ENCODE assay signal across 22 cellular contexts in the genomic region with DNA sequence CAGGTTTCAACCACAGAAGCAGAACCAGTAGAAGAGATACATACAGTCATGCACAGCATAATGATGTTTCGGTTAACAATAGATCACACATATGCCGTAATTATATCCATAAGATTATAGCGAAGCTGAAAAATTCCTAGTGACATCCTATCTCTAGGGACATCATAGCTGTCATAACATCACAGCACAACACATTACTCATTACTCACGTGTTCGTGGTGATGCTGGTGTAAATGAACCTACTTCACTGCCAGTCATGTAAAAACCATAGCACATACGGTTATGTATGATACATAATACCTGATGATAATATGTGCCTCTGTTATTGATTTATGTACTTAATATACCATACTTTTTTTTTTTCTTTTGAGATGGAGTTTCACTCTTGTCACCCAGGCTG. TPM values are rescaled to one million over a fixed set of nuclear protein-coding genes. Genes with fewer than 3 reads are reported as not detected.
DNase-seq lines count a peak whose midpoint lies in the region; ATAC-seq, FAIRE-seq and TF ChIP-seq lines count a peak whose summit lies in the region.
"Had no signal": no experiment of that assay in that cellular context is flagged by ENCODE, and none has a peak within 500 bp of the region (broad histone marks: within the 10 kb centered on the region; RNA-seq: fewer than 3 reads in every experiment).

No MANE protein-coding gene starts in this region.

- no peak for TF ChIP-seq CTCF in activated CD8-positive, alpha-beta T cell treated with anti-CD3 and anti-CD28 coated beads for 36 hours (IDR thresholded peaks at IDR 0.05)
- TF ChIP-seq CTCF in natural killer cell (IDR thresholded peaks at IDR 0.05) (no peak), neural cell (IDR thresholded peaks at IDR 0.05; ENCODE audit: poor library complexity, severe bottlenecking) (no peak)

- peak overlapping the region; percentile 29 for H3K4me3 ChIP-seq in neural cell (ENCODE audit: low read length)

- no peak for DNase-seq in activated CD8-positive, alpha-beta T cell treated with anti-CD3 and anti-CD28 coated beads for 36 hours
- DNase-seq in activated CD8-positive, alpha-beta T cell treated with anti-CD3 and anti-CD28 coated beads, Interleukin-2, amount 10 ng/mL, durations not matched to agents 7 days and 5 days: no peak
- no peak for DNase-seq in natural killer cell treated with Interleukin-12 subunit alpha and Interleukin-12 subunit beta and Interleukin-15 and Interleukin-18, amount 100 ng/mL, for 72 hours (ENCODE audit: low spot score)
- DNase-seq in natural killer cell: no peak
- no peak for DNase-seq in urothelium cell line (ENCODE audit: low spot score)
- DNase-seq in Right ventricle myocardium inferior (ENCODE audit: missing footprints): no peak
- DNase-seq: C1 segment of cervical spinal cord; CD4-positive, alpha-beta memory T cell; COR-L47; DMS153; DMS79 treated with DMSO at 0.1 percent for 48 hours; EL; HCEC 1CT; HFFc6 had no signal

- CTCF ChIA-PET in activated CD8-positive, alpha-beta T cell treated with anti-CD3 and anti-CD28 coated beads for 36 hours (lab: Charles Lee): interaction anchor here (1.7 to 6.7 kb wide), 2 partner anchors 15 to 86 kb away, joined by 5 to 173 read pairs; partner anchors contain the start of gene M6PR
- CTCF ChIA-PET in activated CD8-positive, alpha-beta T cell treated with anti-CD3 and anti-CD28 coated beads, Interleukin-2, amount 10 ng/mL, durations not matched to agents 7 days and 5 days (lab: Charles Lee): interaction anchor here (3.4 to 10.0 kb wide), 2 partner anchors 15 to 84 kb away, joined by 14 to 238 read pairs; partner anchors contain the start of gene M6PR

- H2AFZ ChIP-seq in neural cell (ENCODE audit: low read depth, low read length): no peak overlapping the region

- H3K9me2 ChIP-seq in neural cell (ENCODE audit: insufficient read depth, low read length): no peaks in the 10 kb centered on the region

- H3K4me1 Mint-ChIP-seq in activated CD8-positive, alpha-beta T cell treated with anti-CD3 and anti-CD28 coated beads for 36 hours (ENCODE audit: low read depth): peaks cover 55% of the 10 kb centered on the region
- H3K4me1 Mint-ChIP-seq in activated CD8-positive, alpha-beta T cell treated with anti-CD3 and anti-CD28 coated beads, Interleukin-2, amount 10 ng/mL, durations not matched to agents 7 days and 5 days (ENCODE audit: low read depth): peaks cover 9% of the 10 kb centered on the region
- peaks cover 37 to 44% of the 10 kb centered on the region in 2 donors for H3K4me1 Mint-ChIP-seq in natural killer cell treated with Interleukin-12 subunit alpha and Interleukin-12 subunit beta and Interleukin-15 and Interleukin-18, amount 100 ng/mL, for 72 hours (ENCODE audit: low read depth in 2 of 2)
- H3K4me1 Mint-ChIP-seq in natural killer cell: peaks cover 48 to 59% of the 10 kb centered on the region in 2 donors
- H3K4me1 Mint-ChIP-seq: B cell had no signal

- H3K9ac ChIP-seq in neural cell (ENCODE audit: low read length): no peak overlapping the region

- H3K36me3 Mint-ChIP-seq in activated CD8-positive, alpha-beta T cell treated with anti-CD3 and anti-CD28 coated beads for 36 hours (ENCODE audit: low read depth): peaks cover 13% of the 10 kb centered on the region
- H3K36me3 Mint-ChIP-seq in activated CD8-positive, alpha-beta T cell treated with anti-CD3 and anti-CD28 coated beads, Interleukin-2, amount 10 ng/mL, durations not matched to agents 7 days and 5 days (ENCODE audit: low read depth): no peaks in the 10 kb centered on the region
- no peaks in the 10 kb centered on the region for H3K36me3 Mint-ChIP-seq in natural killer cell treated with Interleukin-12 subunit alpha and Interleukin-12 subunit beta and Interleukin-15 and Interleukin-18, amount 100 ng/mL, for 72 hours
- H3K36me3 Mint-ChIP-seq in natural killer cell: peaks cover 11% of the 10 kb centered on the region

- no peaks in the 10 kb centered on the region for H3F3A ChIP-seq in neural cell (ENCODE audit: insufficient read depth, low read length, poor library complexity, severe bottlenecking)

- intact Hi-C loops in activated CD8-positive, alpha-beta T cell treated with anti-CD3 and anti-CD28 coated beads for 36 hours (cut with micrococcal nuclease): no loop called here
- intact Hi-C loops in natural killer cell (cut with micrococcal nuclease): no loop called here
- intact Hi-C loops in Right ventricle myocardium inferior (cut with DNase I): no loop called here

- no peaks in the 10 kb centered on the region for H4K20me1 ChIP-seq in neural cell (ENCODE audit: insufficient read depth)

- no peak overlapping the region for H3K4me2 ChIP-seq in neural cell (ENCODE audit: low read length)

- FAIRE-seq in urothelium cell line (lab: Jason Lieb, UNC): peak; percentile 90
- FAIRE-seq: A204.1, D721Med, G401.6, GM12892, GM19239 had no signal

- no peak overlapping the region for H3K27ac Mint-ChIP-seq in activated CD8-positive, alpha-beta T cell treated with anti-CD3 and anti-CD28 coated beads for 36 hours
- no peak overlapping the region for H3K27ac Mint-ChIP-seq in activated CD8-positive, alpha-beta T cell treated with anti-CD3 and anti-CD28 coated beads, Interleukin-2, amount 10 ng/mL, durations not matched to agents 7 days and 5 days
- peak overlapping the region; percentile 38 to 91 for H3K27ac Mint-ChIP-seq in natural killer cell treated with Interleukin-12 subunit alpha and Interleukin-12 subunit beta and Interleukin-15 and Interleukin-18, amount 100 ng/mL, for 72 hours
- H3K27ac Mint-ChIP-seq in natural killer cell: peak overlapping the region in 1 of 2 donors; percentile 55
- H3K27ac Mint-ChIP-seq: B cell, HFFc6 had no signal

- ATAC-seq in activated CD8-positive, alpha-beta T cell treated with anti-CD3 and anti-CD28 coated beads for 36 hours: peak; percentile 26
- no peak for ATAC-seq in activated CD8-positive, alpha-beta T cell treated with anti-CD3 and anti-CD28 coated beads, Interleukin-2, amount 10 ng/mL, durations not matched to agents 7 days and 5 days
- ATAC-seq in natural killer cell treated with Interleukin-12 subunit alpha and Interleukin-12 subunit beta and Interleukin-15 and Interleukin-18, amount 100 ng/mL, for 72 hours: peak; percentile 70 to 72
- ATAC-seq in natural killer cell (no peak), Right ventricle myocardium inferior (no peak), GM21423 (IDR thresholded peaks at IDR 0.05; ENCODE audit: unreplicated experiment) (no peak)

- no peaks in the 10 kb centered on the region for H3K9me3 ChIP-seq in neural cell (ENCODE audit: low read length)

- peak overlapping the region; percentile 53 for H3K27ac ChIP-seq in neural cell (ENCODE audit: low read length)

- TF ChIP-seq EP300 in neural cell (conservative IDR thresholded peaks at IDR 0.05; ENCODE audit: poor library complexity, severe bottlenecking): peak; percentile 76

- no peak for TF ChIP-seq RAD21 in neural cell (conservative IDR thresholded peaks at IDR 0.05)

- POLR2A ChIA-PET in activated CD8-positive, alpha-beta T cell treated with anti-CD3 and anti-CD28 coated beads for 36 hours (lab: Charles Lee): interaction anchor here (1.3 to 5.7 kb wide), 2 partner anchors 10 to 84 kb away, joined by 3 to 30 read pairs; partner anchors contain the start of gene M6PR
- POLR2A ChIA-PET in activated CD8-positive, alpha-beta T cell treated with anti-CD3 and anti-CD28 coated beads, Interleukin-2, amount 10 ng/mL, durations not matched to agents 7 days and 5 days (lab: Charles Lee): no interaction called here

- no peaks in the 10 kb centered on the region for H3K36me3 ChIP-seq in neural cell (ENCODE audit: insufficient read depth, low read length)

- H3K27me3 Mint-ChIP-seq in activated CD8-positive, alpha-beta T cell treated with anti-CD3 and anti-CD28 coated beads for 36 hours: no peaks in the 10 kb centered on the region
- no peaks in the 10 kb centered on the region for H3K27me3 Mint-ChIP-seq in activated CD8-positive, alpha-beta T cell treated with anti-CD3 and anti-CD28 coated beads, Interleukin-2, amount 10 ng/mL, durations not matched to agents 7 days and 5 days (ENCODE audit: low read depth)
- no peaks in the 10 kb centered on the region for H3K27me3 Mint-ChIP-seq in natural killer cell treated with Interleukin-12 subunit alpha and Interleukin-12 subunit beta and Interleukin-15 and Interleukin-18, amount 100 ng/mL, for 72 hours
- no peaks in the 10 kb centered on the region for H3K27me3 Mint-ChIP-seq in natural killer cell (ENCODE audit: low read depth in 2 of 2)
- H3K27me3 Mint-ChIP-seq: B cell; CD4-positive, alpha-beta memory T cell had no signal

- H3K9me3 Mint-ChIP-seq in activated CD8-positive, alpha-beta T cell treated with anti-CD3 and anti-CD28 coated beads for 36 hours: peaks cover 2% of the 10 kb centered on the region
- no peaks in the 10 kb centered on the region for H3K9me3 Mint-ChIP-seq in activated CD8-positive, alpha-beta T cell treated with anti-CD3 and anti-CD28 coated beads, Interleukin-2, amount 10 ng/mL, durations not matched to agents 7 days and 5 days (ENCODE audit: insufficient read depth)
- H3K9me3 Mint-ChIP-seq in natural killer cell treated with Interleukin-12 subunit alpha and Interleukin-12 subunit beta and Interleukin-15 and Interleukin-18, amount 100 ng/mL, for 72 hours: no peaks in the 10 kb centered on the region
- no peaks in the 10 kb centered on the region for H3K9me3 Mint-ChIP-seq in natural killer cell
- H3K9me3 Mint-ChIP-seq: HFFc6 had no signal

- no peaks in the 10 kb centered on the region for H3K27me3 ChIP-seq in neural cell (ENCODE audit: insufficient read depth, low read depth, low read length)

- H3K4me3 Mint-ChIP-seq in activated CD8-positive, alpha-beta T cell treated with anti-CD3 and anti-CD28 coated beads for 36 hours: no peak overlapping the region
- no peak overlapping the region for H3K4me3 Mint-ChIP-seq in activated CD8-positive, alpha-beta T cell treated with anti-CD3 and anti-CD28 coated beads, Interleukin-2, amount 10 ng/mL, durations not matched to agents 7 days and 5 days
- no peak overlapping the region for H3K4me3 Mint-ChIP-seq in natural killer cell treated with Interleukin-12 subunit alpha and Interleukin-12 subunit beta and Interleukin-15 and Interleukin-18, amount 100 ng/mL, for 72 hours
- H3K4me3 Mint-ChIP-seq in natural killer cell: no peak overlapping the region
- H3K4me3 Mint-ChIP-seq: B cell, HFFc6 had no signal

- no peaks in the 10 kb centered on the region for H3K79me2 ChIP-seq in neural cell (replicated peaks; ENCODE audit: insufficient read depth, low read length)

TF ChIP-seq in neural cell, 6 proteins besides CTCF, POLR2A, EP300 and RAD21 (continues in another document):
- TF ChIP-seq POLR2AphosphoS5 (IDR thresholded peaks at IDR 0.05) (peak; percentile 93), TAF1 (IDR thresholded peaks at IDR 0.05; ENCODE audit: low read depth) (no peak)

RNA-seq across cellular contexts. Expression of gene KLRG1, which starts 44.7 kb away (rescaled TPM):
- 10 to 100 TPM in 1 of 2 experiments, 1 to 10 TPM in 1; 6.6 to 10.1 TPM for total RNA-seq in activated CD8-positive, alpha-beta T cell treated with anti-CD3 and anti-CD28 coated beads for 36 hours
- 1 to 10 TPM; 4.3 to 4.6 TPM for total RNA-seq in activated CD8-positive, alpha-beta T cell treated with anti-CD3 and anti-CD28 coated beads, Interleukin-2, amount 10 ng/mL, durations not matched to agents 7 days and 5 days
- 10 to 100 TPM in 1 of 2 donors, 1 to 10 TPM in 1; 6.7 to 23.2 TPM for total RNA-seq in natural killer cell treated with Interleukin-12 subunit alpha and Interleukin-12 subunit beta and Interleukin-15 and Interleukin-18, amount 100 ng/mL, for 72 hours
- total RNA-seq in natural killer cell (100 to 1,000 TPM in 1 of 3 donors, 10 to 100 TPM in 2; 76.3 to 165 (median 86.2) TPM), Right ventricle myocardium inferior (5.8 TPM)
- polyA plus RNA-seq in neural cell: 3.4 and 4.7 TPM in 2 replicates
- 6.5 and 9.3 TPM in 2 replicates for polyA minus RNA-seq in neural cell

Comparison
In these comparisons a context has a peak if more than half of its experiments do, and no peak if none do; other contexts are left out.
1. ATAC-seq: peak in activated CD8-positive, alpha-beta T cell treated with anti-CD3 and anti-CD28 coated beads for 36 hours (single experiment) and natural killer cell treated with Interleukin-12 subunit alpha and Interleukin-12 subunit beta and Interleukin-15 and Interleukin-18, amount 100 ng/mL, for 72 hours (2 of 2); none in activated CD8-positive, alpha-beta T cell treated with anti-CD3 and anti-CD28 coated beads, Interleukin-2, amount 10 ng/mL, durations not matched to agents 7 days and 5 days (single experiment), natural killer cell (0 of 3), Right ventricle myocardium inferior (single experiment) and GM21423 (single experiment).
2. H3K27ac Mint-ChIP-seq: peak in natural killer cell treated with Interleukin-12 subunit alpha and Interleukin-12 subunit beta and Interleukin-15 and Interleukin-18, amount 100 ng/mL, for 72 hours (2 of 2); none in activated CD8-positive, alpha-beta T cell treated with anti-CD3 and anti-CD28 coated beads for 36 hours (single experiment) and activated CD8-positive, alpha-beta T cell treated with anti-CD3 and anti-CD28 coated beads, Interleukin-2, amount 10 ng/mL, durations not matched to agents 7 days and 5 days (single experiment).